1 cellular context compared by ENCODE assay signal in the genomic region with DNA sequence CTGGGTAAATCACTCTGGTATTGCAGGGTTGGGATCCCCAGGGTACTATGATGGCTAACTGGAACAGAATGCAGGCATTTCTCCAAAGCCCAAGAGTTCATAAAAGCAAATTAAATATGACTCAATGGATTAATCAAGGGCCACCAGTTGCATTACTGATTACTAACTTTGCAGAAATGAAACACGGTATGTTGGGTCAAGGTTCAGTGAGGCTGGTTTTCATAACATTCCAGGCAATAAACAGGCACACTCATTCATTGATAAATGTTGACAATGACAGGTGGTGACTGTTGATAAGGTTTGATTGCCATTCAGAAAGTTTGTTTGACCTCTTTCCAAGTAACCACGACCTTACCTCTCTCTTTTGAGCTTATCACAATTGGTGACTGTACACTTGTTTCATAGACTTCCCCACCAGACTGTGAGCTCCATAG.
TF ChIP-seq lines count a peak whose summit lies in the region.

No MANE protein-coding gene starts in this region.

TF ChIP-seq in HepG2, 621 proteins besides CTCF, POLR2A, EP300 and RAD21:
- TF ChIP-seq, protein P1, sequence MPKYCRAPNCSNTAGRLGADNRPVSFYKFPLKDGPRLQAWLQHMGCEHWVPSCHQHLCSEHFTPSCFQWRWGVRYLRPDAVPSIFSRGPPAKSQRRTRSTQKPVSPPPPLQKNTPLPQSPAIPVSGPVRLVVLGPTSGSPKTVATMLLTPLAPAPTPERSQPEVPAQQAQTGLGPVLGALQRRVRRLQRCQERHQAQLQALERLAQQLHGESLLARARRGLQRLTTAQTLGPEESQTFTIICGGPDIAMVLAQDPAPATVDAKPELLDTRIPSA (CRISPR knock-in tag; IDR thresholded peaks at IDR 0.05; ENCODE audit: borderline replicate concordance), result no peak
- TF ChIP-seq, protein P2, sequence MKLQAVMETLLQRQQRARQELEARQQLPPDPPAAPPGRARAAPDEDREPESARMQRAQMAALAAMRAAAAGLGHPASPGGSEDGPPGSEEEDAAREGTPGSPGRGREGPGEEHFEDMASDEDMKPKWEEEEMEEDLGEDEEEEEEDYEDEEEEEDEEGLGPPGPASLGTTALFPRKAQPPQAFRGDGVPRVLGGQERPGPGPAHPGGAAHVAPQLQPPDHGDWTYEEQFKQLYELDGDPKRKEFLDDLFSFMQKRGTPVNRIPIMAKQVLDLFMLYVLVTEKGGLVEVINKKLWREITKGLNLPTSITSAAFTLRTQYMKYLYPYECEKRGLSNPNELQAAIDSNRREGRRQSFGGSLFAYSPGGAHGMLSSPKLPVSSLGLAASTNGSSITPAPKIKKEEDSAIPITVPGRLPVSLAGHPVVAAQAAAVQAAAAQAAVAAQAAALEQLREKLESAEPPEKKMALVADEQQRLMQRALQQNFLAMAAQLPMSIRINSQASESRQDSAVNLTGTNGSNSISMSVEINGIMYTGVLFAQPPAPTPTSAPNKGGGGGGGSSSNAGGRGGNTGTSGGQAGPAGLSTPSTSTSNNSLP (IDR thresholded peaks at IDR 0.05; ENCODE audit: low read depth, low read length), result peak; percentile 60; the same call in 1 of the 2 replicates
- no peak for TF ChIP-seq BRD4 (CRISPR knock-in tag; IDR thresholded peaks at IDR 0.05)
- TF ChIP-seq ZNF337 (CRISPR knock-in tag; IDR thresholded peaks at IDR 0.05; ENCODE audit: borderline replicate concordance, low read depth), result 0 out of 2 replicates have a peak, but pooled peaks have one; percentile 29
- TF ChIP-seq, protein P3, sequence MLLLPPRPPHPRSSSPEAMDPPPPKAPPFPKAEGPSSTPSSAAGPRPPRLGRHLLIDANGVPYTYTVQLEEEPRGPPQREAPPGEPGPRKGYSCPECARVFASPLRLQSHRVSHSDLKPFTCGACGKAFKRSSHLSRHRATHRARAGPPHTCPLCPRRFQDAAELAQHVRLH (CRISPR knock-in tag; IDR thresholded peaks at IDR 0.05; ENCODE audit: borderline replicate concordance, low read depth), result no peak
- TF ChIP-seq TARDBP (CRISPR knock-in tag; IDR thresholded peaks at IDR 0.05), result 0 out of 2 replicates have a peak, but pooled peaks have one; percentile 22
- TF ChIP-seq, protein P4, sequence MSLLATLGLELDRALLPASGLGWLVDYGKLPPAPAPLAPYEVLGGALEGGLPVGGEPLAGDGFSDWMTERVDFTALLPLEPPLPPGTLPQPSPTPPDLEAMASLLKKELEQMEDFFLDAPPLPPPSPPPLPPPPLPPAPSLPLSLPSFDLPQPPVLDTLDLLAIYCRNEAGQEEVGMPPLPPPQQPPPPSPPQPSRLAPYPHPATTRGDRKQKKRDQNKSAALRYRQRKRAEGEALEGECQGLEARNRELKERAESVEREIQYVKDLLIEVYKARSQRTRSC (CRISPR knock-in tag; IDR thresholded peaks at IDR 0.05; ENCODE audit: low read depth), result no peak
- no peak for TF ChIP-seq NR2C2 (CRISPR knock-in tag; IDR thresholded peaks at IDR 0.05; ENCODE audit: borderline replicate concordance)
- TF ChIP-seq, protein P5, sequence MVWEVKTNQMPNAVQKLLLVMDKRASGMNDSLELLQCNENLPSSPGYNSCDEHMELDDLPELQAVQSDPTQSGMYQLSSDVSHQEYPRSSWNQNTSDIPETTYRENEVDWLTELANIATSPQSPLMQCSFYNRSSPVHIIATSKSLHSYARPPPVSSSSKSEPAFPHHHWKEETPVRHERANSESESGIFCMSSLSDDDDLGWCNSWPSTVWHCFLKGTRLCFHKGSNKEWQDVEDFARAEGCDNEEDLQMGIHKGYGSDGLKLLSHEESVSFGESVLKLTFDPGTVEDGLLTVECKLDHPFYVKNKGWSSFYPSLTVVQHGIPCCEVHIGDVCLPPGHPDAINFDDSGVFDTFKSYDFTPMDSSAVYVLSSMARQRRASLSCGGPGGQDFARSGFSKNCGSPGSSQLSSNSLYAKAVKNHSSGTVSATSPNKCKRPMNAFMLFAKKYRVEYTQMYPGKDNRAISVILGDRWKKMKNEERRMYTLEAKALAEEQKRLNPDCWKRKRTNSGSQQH (CRISPR knock-in tag; IDR thresholded peaks at IDR 0.05; ENCODE audit: low read depth), result 0 out of 2 replicates have a peak, but pooled peaks have one; percentile 27
- no peak for TF ChIP-seq ZNF678 (CRISPR knock-in tag; IDR thresholded peaks at IDR 0.05)
- TF ChIP-seq ARNT2 (CRISPR knock-in tag; IDR thresholded peaks at IDR 0.05; ENCODE audit: low read depth), result no peak
- 0 out of 2 replicates have a peak, but pooled peaks have one; percentile 64 for TF ChIP-seq ZNF44 (CRISPR knock-in tag; IDR thresholded peaks at IDR 0.05)
- peak; percentile 32; the same call in 1 of the 2 replicates for TF ChIP-seq NR2F6 (IDR thresholded peaks at IDR 0.05)
- no peak for TF ChIP-seq NR2F6 (CRISPR knock-in tag; IDR thresholded peaks at IDR 0.05)
- 0 out of 2 replicates have a peak, but pooled peaks have one; percentile 48 for TF ChIP-seq ZNF354B (CRISPR knock-in tag; IDR thresholded peaks at IDR 0.05)
- 0 out of 2 replicates have a peak, but pooled peaks have one; percentile 3 for TF ChIP-seq ZSCAN9 (CRISPR knock-in tag; IDR thresholded peaks at IDR 0.05; ENCODE audit: borderline replicate concordance)
- 0 out of 2 replicates have a peak, but pooled peaks have one; percentile 60 for TF ChIP-seq ZNF224 (CRISPR knock-in tag; IDR thresholded peaks at IDR 0.05)
- TF ChIP-seq, protein P6, sequence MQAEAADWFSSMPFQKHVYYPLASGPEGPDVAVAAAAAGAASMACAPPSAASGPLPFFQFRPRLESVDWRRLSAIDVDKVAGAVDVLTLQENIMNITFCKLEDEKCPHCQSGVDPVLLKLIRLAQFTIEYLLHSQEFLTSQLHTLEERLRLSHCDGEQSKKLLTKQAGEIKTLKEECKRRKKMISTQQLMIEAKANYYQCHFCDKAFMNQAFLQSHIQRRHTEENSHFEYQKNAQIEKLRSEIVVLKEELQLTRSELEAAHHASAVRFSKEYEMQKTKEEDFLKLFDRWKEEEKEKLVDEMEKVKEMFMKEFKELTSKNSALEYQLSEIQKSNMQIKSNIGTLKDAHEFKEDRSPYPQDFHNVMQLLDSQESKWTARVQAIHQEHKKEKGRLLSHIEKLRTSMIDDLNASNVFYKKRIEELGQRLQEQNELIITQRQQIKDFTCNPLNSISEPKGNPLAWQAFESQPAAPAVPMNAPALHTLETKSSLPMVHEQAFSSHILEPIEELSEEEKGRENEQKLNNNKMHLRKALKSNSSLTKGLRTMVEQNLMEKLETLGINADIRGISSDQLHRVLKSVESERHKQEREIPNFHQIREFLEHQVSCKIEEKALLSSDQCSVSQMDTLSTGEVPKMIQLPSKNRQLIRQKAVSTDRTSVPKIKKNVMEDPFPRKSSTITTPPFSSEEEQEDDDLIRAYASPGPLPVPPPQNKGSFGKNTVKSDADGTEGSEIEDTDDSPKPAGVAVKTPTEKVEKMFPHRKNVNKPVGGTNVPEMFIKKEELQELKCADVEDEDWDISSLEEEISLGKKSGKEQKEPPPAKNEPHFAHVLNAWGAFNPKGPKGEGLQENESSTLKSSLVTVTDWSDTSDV (CRISPR knock-in tag; IDR thresholded peaks at IDR 0.05), result 0 out of 2 replicates have a peak, but pooled peaks have one; percentile 13
- TF ChIP-seq, protein P7, sequence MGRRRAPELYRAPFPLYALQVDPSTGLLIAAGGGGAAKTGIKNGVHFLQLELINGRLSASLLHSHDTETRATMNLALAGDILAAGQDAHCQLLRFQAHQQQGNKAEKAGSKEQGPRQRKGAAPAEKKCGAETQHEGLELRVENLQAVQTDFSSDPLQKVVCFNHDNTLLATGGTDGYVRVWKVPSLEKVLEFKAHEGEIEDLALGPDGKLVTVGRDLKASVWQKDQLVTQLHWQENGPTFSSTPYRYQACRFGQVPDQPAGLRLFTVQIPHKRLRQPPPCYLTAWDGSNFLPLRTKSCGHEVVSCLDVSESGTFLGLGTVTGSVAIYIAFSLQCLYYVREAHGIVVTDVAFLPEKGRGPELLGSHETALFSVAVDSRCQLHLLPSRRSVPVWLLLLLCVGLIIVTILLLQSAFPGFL (CRISPR knock-in tag; IDR thresholded peaks at IDR 0.05), result no peak
- no peak for TF ChIP-seq ZFP37 (CRISPR knock-in tag; IDR thresholded peaks at IDR 0.05; ENCODE audit: borderline replicate concordance)
- TF ChIP-seq ELF4 (CRISPR knock-in tag; IDR thresholded peaks at IDR 0.05; ENCODE audit: borderline replicate concordance), result 0 out of 2 replicates have a peak, but pooled peaks have one; percentile 56
- no peak for TF ChIP-seq RCOR2 (CRISPR knock-in tag; IDR thresholded peaks at IDR 0.05)
- no peak for TF ChIP-seq ZSCAN25 (CRISPR knock-in tag; IDR thresholded peaks at IDR 0.05)
- TF ChIP-seq NFE2 (CRISPR knock-in tag; IDR thresholded peaks at IDR 0.05), result no peak
- peak; percentile 15; the same call in 1 of the 2 replicates for TF ChIP-seq TBX2 (CRISPR knock-in tag; IDR thresholded peaks at IDR 0.05; ENCODE audit: borderline replicate concordance)
- 0 out of 2 replicates have a peak, but pooled peaks have one; percentile 25 for TF ChIP-seq MEF2D (CRISPR knock-in tag; IDR thresholded peaks at IDR 0.05)
- TF ChIP-seq ZNF780A (CRISPR knock-in tag; IDR thresholded peaks at IDR 0.05), result no peak
- no peak for TF ChIP-seq WIZ (CRISPR knock-in tag; IDR thresholded peaks at IDR 0.05)
- TF ChIP-seq MYC (CRISPR knock-in tag; IDR thresholded peaks at IDR 0.05; ENCODE audit: borderline replicate concordance), result no peak
- no peak for TF ChIP-seq NR2F1 (CRISPR knock-in tag; IDR thresholded peaks at IDR 0.05)
- no peak for TF ChIP-seq MED1 (CRISPR knock-in tag; IDR thresholded peaks at IDR 0.05)
- TF ChIP-seq TEAD3 (CRISPR knock-in tag; optimal IDR thresholded peaks at IDR 0.05; ENCODE audit: borderline replicate concordance), result peak; percentile 22
- TF ChIP-seq, protein P8, sequence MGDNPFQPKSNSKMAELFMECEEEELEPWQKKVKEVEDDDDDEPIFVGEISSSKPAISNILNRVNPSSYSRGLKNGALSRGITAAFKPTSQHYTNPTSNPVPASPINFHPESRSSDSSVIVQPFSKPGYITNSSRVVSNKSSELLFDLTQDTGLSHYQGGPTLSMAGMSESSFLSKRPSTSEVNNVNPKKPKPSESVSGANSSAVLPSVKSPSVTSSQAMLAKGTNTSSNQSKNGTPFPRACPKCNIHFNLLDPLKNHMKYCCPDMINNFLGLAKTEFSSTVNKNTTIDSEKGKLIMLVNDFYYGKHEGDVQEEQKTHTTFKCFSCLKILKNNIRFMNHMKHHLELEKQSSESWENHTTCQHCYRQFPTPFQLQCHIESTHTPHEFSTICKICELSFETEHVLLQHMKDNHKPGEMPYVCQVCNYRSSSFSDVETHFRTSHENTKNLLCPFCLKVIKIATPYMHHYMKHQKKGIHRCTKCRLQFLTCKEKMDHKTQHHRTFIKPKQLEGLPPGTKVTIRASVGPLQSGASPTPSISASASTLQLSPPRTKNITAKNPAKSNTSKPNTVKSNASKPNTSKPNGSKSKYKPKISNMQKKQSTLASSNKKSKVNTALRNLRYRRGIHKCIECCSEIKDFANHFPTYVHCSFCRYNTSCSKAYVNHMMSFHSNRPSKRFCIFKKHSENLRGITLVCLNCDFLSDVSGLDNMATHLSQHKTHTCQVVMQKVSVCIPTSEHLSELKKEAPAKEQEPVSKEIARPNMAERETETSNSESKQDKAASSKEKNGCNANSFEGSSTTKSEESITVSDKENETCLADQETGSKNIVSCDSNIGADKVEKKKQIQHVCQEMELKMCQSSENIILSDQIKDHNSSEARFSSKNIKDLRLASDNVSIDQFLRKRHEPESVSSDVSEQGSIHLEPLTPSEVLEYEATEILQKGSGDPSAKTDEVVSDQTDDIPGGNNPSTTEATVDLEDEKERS (CRISPR knock-in tag; IDR thresholded peaks at IDR 0.05), result 0 out of 2 replicates have a peak, but pooled peaks have one; percentile 29
- TF ChIP-seq ZNF878 (CRISPR knock-in tag; IDR thresholded peaks at IDR 0.05), result peak; percentile 36; the same call in 1 of the 2 replicates
